1 cellular context compared by ENCODE assay signal in the genomic region with DNA sequence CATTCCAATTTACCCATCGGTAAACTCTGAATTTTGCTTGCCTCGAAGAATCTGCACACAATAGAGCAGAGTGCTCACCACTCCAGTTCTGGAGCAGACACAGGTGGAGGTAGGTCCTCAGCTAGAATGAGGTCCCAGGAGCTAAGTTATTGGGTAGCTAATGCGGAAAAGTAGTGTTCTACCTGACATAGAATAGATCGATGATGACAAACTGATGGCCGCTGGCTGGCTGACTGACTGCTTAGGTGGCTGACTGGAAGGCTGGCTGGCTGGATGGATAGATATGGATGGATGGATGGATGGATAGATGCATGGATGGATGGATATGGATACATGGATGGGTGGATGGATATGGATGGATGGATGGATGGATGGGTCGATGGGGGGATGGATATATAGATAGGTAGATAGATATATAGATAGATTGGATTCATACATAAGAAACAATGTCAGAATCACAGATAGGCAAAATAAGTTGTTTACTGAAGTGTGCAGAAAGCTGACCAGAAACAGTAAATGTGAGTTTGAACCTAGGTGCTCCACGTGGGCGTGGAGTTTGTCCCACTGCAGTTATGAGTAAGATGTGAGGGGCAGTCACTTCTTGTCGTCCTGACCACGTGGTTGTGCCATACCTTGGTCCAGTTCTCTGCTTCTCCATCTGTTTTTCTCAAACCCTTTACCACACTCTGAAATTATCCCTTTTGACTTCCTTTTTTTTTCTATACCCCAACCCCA.
TF ChIP-seq lines count a peak whose summit lies in the region.

No MANE protein-coding gene starts in this region.

TF ChIP-seq in GM23338, 12 proteins besides CTCF, POLR2A, EP300 and RAD21:
- TF ChIP-seq, protein P1, sequence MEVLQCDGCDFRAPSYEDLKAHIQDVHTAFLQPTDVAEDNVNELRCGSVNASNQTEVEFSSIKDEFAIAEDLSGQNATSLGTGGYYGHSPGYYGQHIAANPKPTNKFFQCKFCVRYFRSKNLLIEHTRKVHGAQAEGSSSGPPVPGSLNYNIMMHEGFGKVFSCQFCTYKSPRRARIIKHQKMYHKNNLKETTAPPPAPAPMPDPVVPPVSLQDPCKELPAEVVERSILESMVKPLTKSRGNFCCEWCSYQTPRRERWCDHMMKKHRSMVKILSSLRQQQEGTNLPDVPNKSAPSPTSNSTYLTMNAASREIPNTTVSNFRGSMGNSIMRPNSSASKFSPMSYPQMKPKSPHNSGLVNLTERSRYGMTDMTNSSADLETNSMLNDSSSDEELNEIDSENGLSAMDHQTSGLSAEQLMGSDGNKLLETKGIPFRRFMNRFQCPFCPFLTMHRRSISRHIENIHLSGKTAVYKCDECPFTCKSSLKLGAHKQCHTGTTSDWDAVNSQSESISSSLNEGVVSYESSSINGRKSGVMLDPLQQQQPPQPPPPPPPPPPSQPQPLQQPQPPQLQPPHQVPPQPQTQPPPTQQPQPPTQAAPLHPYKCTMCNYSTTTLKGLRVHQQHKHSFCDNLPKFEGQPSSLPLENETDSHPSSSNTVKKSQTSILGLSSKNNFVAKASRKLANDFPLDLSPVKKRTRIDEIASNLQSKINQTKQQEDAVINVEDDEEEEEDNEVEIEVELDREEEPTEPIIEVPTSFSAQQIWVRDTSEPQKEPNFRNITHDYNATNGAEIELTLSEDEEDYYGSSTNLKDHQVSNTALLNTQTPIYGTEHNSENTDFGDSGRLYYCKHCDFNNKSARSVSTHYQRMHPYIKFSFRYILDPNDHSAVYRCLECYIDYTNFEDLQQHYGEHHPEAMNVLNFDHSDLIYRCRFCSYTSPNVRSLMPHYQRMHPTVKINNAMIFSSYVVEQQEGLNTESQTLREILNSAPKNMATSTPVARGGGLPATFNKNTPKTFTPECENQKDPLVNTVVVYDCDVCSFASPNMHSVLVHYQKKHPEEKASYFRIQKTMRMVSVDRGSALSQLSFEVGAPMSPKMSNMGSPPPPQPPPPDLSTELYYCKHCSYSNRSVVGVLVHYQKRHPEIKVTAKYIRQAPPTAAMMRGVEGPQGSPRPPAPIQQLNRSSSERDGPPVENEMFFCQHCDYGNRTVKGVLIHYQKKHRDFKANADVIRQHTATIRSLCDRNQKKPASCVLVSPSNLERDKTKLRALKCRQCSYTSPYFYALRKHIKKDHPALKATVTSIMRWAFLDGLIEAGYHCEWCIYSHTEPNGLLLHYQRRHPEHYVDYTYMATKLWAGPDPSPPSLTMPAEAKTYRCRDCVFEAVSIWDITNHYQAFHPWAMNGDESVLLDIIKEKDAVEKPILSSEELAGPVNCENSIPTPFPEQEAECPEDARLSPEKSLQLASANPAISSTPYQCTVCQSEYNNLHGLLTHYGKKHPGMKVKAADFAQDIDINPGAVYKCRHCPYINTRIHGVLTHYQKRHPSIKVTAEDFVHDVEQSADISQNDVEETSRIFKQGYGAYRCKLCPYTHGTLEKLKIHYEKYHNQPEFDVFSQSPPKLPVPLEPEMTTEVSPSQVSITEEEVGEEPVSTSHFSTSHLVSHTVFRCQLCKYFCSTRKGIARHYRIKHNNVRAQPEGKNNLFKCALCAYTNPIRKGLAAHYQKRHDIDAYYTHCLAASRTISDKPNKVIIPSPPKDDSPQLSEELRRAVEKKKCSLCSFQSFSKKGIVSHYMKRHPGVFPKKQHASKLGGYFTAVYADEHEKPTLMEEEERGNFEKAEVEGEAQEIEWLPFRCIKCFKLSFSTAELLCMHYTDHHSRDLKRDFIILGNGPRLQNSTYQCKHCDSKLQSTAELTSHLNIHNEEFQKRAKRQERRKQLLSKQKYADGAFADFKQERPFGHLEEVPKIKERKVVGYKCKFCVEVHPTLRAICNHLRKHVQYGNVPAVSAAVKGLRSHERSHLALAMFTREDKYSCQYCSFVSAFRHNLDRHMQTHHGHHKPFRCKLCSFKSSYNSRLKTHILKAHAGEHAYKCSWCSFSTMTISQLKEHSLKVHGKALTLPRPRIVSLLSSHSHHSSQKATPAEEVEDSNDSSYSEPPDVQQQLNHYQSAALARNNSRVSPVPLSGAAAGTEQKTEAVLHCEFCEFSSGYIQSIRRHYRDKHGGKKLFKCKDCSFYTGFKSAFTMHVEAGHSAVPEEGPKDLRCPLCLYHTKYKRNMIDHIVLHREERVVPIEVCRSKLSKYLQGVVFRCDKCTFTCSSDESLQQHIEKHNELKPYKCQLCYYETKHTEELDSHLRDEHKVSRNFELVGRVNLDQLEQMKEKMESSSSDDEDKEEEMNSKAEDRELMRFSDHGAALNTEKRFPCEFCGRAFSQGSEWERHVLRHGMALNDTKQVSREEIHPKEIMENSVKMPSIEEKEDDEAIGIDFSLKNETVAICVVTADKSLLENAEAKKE (CRISPR knock-in tag; IDR thresholded peaks at IDR 0.05), result no peak
- TF ChIP-seq EZH2phosphoT487 (IDR thresholded peaks at IDR 0.05; ENCODE audit: unreplicated experiment), result no peak
- TF ChIP-seq, protein P2, sequence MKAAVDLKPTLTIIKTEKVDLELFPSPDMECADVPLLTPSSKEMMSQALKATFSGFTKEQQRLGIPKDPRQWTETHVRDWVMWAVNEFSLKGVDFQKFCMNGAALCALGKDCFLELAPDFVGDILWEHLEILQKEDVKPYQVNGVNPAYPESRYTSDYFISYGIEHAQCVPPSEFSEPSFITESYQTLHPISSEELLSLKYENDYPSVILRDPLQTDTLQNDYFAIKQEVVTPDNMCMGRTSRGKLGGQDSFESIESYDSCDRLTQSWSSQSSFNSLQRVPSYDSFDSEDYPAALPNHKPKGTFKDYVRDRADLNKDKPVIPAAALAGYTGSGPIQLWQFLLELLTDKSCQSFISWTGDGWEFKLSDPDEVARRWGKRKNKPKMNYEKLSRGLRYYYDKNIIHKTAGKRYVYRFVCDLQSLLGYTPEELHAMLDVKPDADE (IDR thresholded peaks at IDR 0.05), result no peak
- TF ChIP-seq ZNF114 (CRISPR knock-in tag; IDR thresholded peaks at IDR 0.05), result no peak
- TF ChIP-seq, protein P3, sequence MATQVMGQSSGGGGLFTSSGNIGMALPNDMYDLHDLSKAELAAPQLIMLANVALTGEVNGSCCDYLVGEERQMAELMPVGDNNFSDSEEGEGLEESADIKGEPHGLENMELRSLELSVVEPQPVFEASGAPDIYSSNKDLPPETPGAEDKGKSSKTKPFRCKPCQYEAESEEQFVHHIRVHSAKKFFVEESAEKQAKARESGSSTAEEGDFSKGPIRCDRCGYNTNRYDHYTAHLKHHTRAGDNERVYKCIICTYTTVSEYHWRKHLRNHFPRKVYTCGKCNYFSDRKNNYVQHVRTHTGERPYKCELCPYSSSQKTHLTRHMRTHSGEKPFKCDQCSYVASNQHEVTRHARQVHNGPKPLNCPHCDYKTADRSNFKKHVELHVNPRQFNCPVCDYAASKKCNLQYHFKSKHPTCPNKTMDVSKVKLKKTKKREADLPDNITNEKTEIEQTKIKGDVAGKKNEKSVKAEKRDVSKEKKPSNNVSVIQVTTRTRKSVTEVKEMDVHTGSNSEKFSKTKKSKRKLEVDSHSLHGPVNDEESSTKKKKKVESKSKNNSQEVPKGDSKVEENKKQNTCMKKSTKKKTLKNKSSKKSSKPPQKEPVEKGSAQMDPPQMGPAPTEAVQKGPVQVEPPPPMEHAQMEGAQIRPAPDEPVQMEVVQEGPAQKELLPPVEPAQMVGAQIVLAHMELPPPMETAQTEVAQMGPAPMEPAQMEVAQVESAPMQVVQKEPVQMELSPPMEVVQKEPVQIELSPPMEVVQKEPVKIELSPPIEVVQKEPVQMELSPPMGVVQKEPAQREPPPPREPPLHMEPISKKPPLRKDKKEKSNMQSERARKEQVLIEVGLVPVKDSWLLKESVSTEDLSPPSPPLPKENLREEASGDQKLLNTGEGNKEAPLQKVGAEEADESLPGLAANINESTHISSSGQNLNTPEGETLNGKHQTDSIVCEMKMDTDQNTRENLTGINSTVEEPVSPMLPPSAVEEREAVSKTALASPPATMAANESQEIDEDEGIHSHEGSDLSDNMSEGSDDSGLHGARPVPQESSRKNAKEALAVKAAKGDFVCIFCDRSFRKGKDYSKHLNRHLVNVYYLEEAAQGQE (IDR thresholded peaks at IDR 0.05; ENCODE audit: unreplicated experiment), result no peak
- no peak for TF ChIP-seq POLR2AphosphoS5 (IDR thresholded peaks at IDR 0.05; ENCODE audit: low read depth)
- no peak for TF ChIP-seq CREB1 (CRISPR knock-in tag; IDR thresholded peaks at IDR 0.05; ENCODE audit: low read depth)
